Comparison of ENCODE assay signal across 12 cellular contexts in genomic region chr9:120889606-120890396, GRCh38. TPM values are rescaled to one million over a fixed set of nuclear protein-coding genes. Genes with fewer than 3 reads are reported as not detected.
A peak's percentile ranks its signal among the peaks of the same experiment; 100 is the strongest.
DNase-seq lines count a peak whose midpoint lies in the region; ATAC-seq and TF ChIP-seq lines count a peak whose summit lies in the region.
"Had no signal": no experiment of that assay in that cellular context is flagged by ENCODE, and none has a peak within 500 bp of the region (broad histone marks: within the 10 kb centered on the region; RNA-seq: fewer than 3 reads in every experiment).

No MANE protein-coding gene starts in this region.

- TF ChIP-seq CTCF in DOHH2 (IDR thresholded peaks at IDR 0.05; ENCODE audit: low read depth, low read length, poor library complexity, severe bottlenecking) (no peak), ascending aorta (IDR thresholded peaks at IDR 0.05) (no peak)

- no peak for ATAC-seq in SK-N-SH treated with all-trans-retinoic acid at 6 μM for 48 hours
- ATAC-seq: heart left ventricle had no signal

- intact Hi-C loops in ascending aorta (cut with DNase I) = no loop called here

- no peaks in the 10 kb centered on the region for H4K20me1 ChIP-seq in DOHH2 (ENCODE audit: control insufficient read depth, insufficient read depth, low read depth, low read length)

- H3K4me3 ChIP-seq in DOHH2 (ENCODE audit: low read length) (peak overlapping the region; percentile 60), ascending aorta (no peak overlapping the region), skin epidermis (no peak overlapping the region)
- H3K4me3 ChIP-seq: heart left ventricle had no signal

- no peaks in the 10 kb centered on the region for H3K9me3 ChIP-seq in DOHH2 (ENCODE audit: control insufficient read depth, insufficient read depth, low read length)
- H3K9me3 ChIP-seq in ascending aorta = no peaks in the 10 kb centered on the region
- H3K9me3 ChIP-seq: heart left ventricle had no signal

- H3K36me3 ChIP-seq in DOHH2 (ENCODE audit: control insufficient read depth, low read length) = peaks cover 6% of the 10 kb centered on the region; the same call in 1 of the 2 replicates
- H3K36me3 ChIP-seq in ascending aorta = no peaks in the 10 kb centered on the region
- H3K36me3 ChIP-seq: heart left ventricle had no signal

- peak; percentile 68 for DNase-seq in NCI-H345 (lab: John Stamatoyannopoulos, UW)
- DNase-seq in ascending aorta (ENCODE audit: low spot score in 2 of 2) = no peak
- no peak for DNase-seq in NCI-H526 treated with DMSO at 0.1 percent for 48 hours (lab: John Stamatoyannopoulos, UW)
- no peak for DNase-seq in NCI-H2081 treated with DMSO at 0.1 percent for 48 hours (lab: John Stamatoyannopoulos, UW)
- no peak for DNase-seq in AG20443 (ENCODE audit: low spot score)
- DNase-seq: cortex of kidney, H7, heart left ventricle, NCI-H1436 had no signal

- H3K79me2 ChIP-seq in DOHH2 (ENCODE audit: control insufficient read depth, low read length) = no peaks in the 10 kb centered on the region

- H3K4me1 ChIP-seq in DOHH2 (ENCODE audit: control insufficient read depth, low read length) (peaks cover 95% of the 10 kb centered on the region), ascending aorta (peaks cover 0 to 24% of the 10 kb centered on the region in 2 donors)

- H3F3A ChIP-seq in DOHH2 (ENCODE audit: control insufficient read depth, insufficient read depth) = peaks cover 38% of the 10 kb centered on the region

- H3K27ac ChIP-seq in DOHH2 (ENCODE audit: low read depth, low read length) (peak overlapping the region; percentile 100), ascending aorta (peak overlapping the region; percentile 90), skin epidermis (peak overlapping the region in 15 of 21 experiments; percentile 35 to 92 (median 75))

- no peaks in the 10 kb centered on the region for H3K9me2 ChIP-seq in DOHH2 (replicated peaks; ENCODE audit: control insufficient read depth, low read length)

- peak overlapping the region; percentile 92 for H3K4me2 ChIP-seq in DOHH2 (ENCODE audit: low read length)

- no peaks in the 10 kb centered on the region for H3K27me3 ChIP-seq in DOHH2 (ENCODE audit: control insufficient read depth, low read length)
- H3K27me3 ChIP-seq in ascending aorta = no peaks in the 10 kb centered on the region
- H3K27me3 ChIP-seq: heart left ventricle had no signal

TF ChIP-seq in SK-N-SH treated with all-trans-retinoic acid at 6 μM for 48 hours, 23 proteins besides CTCF, POLR2A, EP300 and RAD21:
- TF ChIP-seq ESRRG (CRISPR knock-in tag; IDR thresholded peaks at IDR 0.05) (no peak), ZNF565 (CRISPR knock-in tag; conservative IDR thresholded peaks at IDR 0.05; ENCODE audit: low read depth) (no peak), ZFP30 (CRISPR knock-in tag; IDR thresholded peaks at IDR 0.05) (no peak), TOX (CRISPR knock-in tag; IDR thresholded peaks at IDR 0.05; ENCODE audit: borderline replicate concordance) (no peak), ZC3H10 (CRISPR knock-in tag; IDR thresholded peaks at IDR 0.05) (no peak), SNAI2 (CRISPR knock-in tag; IDR thresholded peaks at IDR 0.05) (no peak), GLIS3 (CRISPR knock-in tag; IDR thresholded peaks at IDR 0.05) (no peak), CREB5 (CRISPR knock-in tag; IDR thresholded peaks at IDR 0.05; ENCODE audit: low read depth) (no peak), POU6F1 (CRISPR knock-in tag; IDR thresholded peaks at IDR 0.05; ENCODE audit: borderline replicate concordance, low read depth) (no peak), RARB (CRISPR knock-in tag; IDR thresholded peaks at IDR 0.05) (no peak), TCF4 (CRISPR knock-in tag; IDR thresholded peaks at IDR 0.05; ENCODE audit: borderline replicate concordance) (no peak), ZNF70 (CRISPR knock-in tag; IDR thresholded peaks at IDR 0.05) (no peak), PPARA (CRISPR knock-in tag; IDR thresholded peaks at IDR 0.05; ENCODE audit: borderline replicate concordance) (no peak), BACH2 (CRISPR knock-in tag; IDR thresholded peaks at IDR 0.05; ENCODE audit: borderline replicate concordance) (no peak), ZNF8 (CRISPR knock-in tag; IDR thresholded peaks at IDR 0.05) (no peak)

RNA-seq across cellular contexts. Expression of gene PHF19, which starts 12.8 kb away (rescaled TPM):
- total RNA-seq in ascending aorta = 33.0 TPM

RNA-seq across cellular contexts. Expression of gene TRAF1, which starts 36.8 kb away (rescaled TPM):
- total RNA-seq in ascending aorta = 16.7 TPM

RNA-seq across cellular contexts. Expression of gene PSMD5, which starts 47.1 kb away (rescaled TPM):
- total RNA-seq in ascending aorta = 18.2 TPM
